ENCODE assay signal across 35 cellular contexts in genomic region chr21:21818898-21819297, GRCh38.
"Had no signal": no experiment of that assay in that cellular context is flagged by ENCODE, and none has a peak within 500 bp of the region (broad histone marks: within the 10 kb centered on the region; RNA-seq: fewer than 3 reads in every experiment).

No MANE protein-coding gene starts in this region.

- ATAC-seq: activated CD8-positive, alpha-beta T cell treated with anti-CD3 and anti-CD28 coated beads for 36 hours; activated T-cell treated with anti-CD3 and anti-CD28 coated beads, Interleukin-2, amount 50 U/mL, for 72 hours; activated T-helper 17 cell treated with anti-CD3 and anti-CD28 coated beads, Interleukin-2, amount 50 U/mL, for 72 hours; PC-3 had no signal

- H3K4me3 Mint-ChIP-seq: activated CD8-positive, alpha-beta T cell treated with anti-CD3 and anti-CD28 coated beads for 36 hours; activated naive CD8-positive, alpha-beta T cell treated with anti-CD3 and anti-CD28 coated beads for 36 hours; activated T-cell treated with anti-CD3 and anti-CD28 coated beads, Interleukin-2, amount 50 U/mL, for 72 hours; activated T-helper 17 cell treated with anti-CD3 and anti-CD28 coated beads, Interleukin-2, amount 50 U/mL, for 72 hours; central memory CD8-positive, alpha-beta T cell; T-helper 1 cell treated with Interleukin-12 subunit alpha and Interleukin-12 subunit beta and Interleukin-4 antibody, amounts not matched to agents 30 μg/mL and 1 μg/mL, for 36 hours; T-helper 2 cell treated with Interferon-gamma antibody and Interleukin-4, amounts not matched to agents 5 μg/mL and 100 μg/mL, for 36 hours had no signal

- H3K4me1 ChIP-seq: ascending aorta, colonic mucosa, Peyer's patch, SJSA1 had no signal

- H3K27ac Mint-ChIP-seq: activated CD8-positive, alpha-beta T cell treated with anti-CD3 and anti-CD28 coated beads for 36 hours; activated naive CD8-positive, alpha-beta T cell treated with anti-CD3 and anti-CD28 coated beads for 36 hours; activated T-cell treated with anti-CD3 and anti-CD28 coated beads, Interleukin-2, amount 50 U/mL, for 72 hours; activated T-helper 17 cell treated with anti-CD3 and anti-CD28 coated beads, Interleukin-2, amount 50 U/mL, for 72 hours; T-helper 1 cell treated with Interleukin-12 subunit alpha and Interleukin-12 subunit beta and Interleukin-4 antibody, amounts not matched to agents 30 μg/mL and 1 μg/mL, for 36 hours; T-helper 2 cell treated with Interferon-gamma antibody and Interleukin-4, amounts not matched to agents 5 μg/mL and 100 μg/mL, for 36 hours had no signal

- H3K27me3 ChIP-seq: ascending aorta, cardiac muscle cell, colonic mucosa, Peyer's patch, SJSA1 had no signal

- H3K9me3 ChIP-seq: ascending aorta, colonic mucosa, Peyer's patch, SJSA1 had no signal

- H3K27ac ChIP-seq: ascending aorta, cardiac muscle cell, colonic mucosa, Peyer's patch, SJSA1, VCaP had no signal

- H3K4me3 ChIP-seq: ascending aorta, cardiac muscle cell, colonic mucosa, Peyer's patch, SJSA1 had no signal

- H3K36me3 ChIP-seq: ascending aorta, cardiac muscle cell, colonic mucosa, Peyer's patch, SJSA1 had no signal

- H3K36me3 Mint-ChIP-seq: activated naive CD8-positive, alpha-beta T cell treated with anti-CD3 and anti-CD28 coated beads for 36 hours had no signal

- H3K4me1 Mint-ChIP-seq: activated naive CD8-positive, alpha-beta T cell treated with anti-CD3 and anti-CD28 coated beads for 36 hours; activated T-helper 17 cell treated with anti-CD3 and anti-CD28 coated beads, Interleukin-2, amount 50 U/mL, for 72 hours; central memory CD8-positive, alpha-beta T cell had no signal

- H3K27me3 Mint-ChIP-seq: activated CD8-positive, alpha-beta T cell treated with anti-CD3 and anti-CD28 coated beads for 36 hours; activated naive CD8-positive, alpha-beta T cell treated with anti-CD3 and anti-CD28 coated beads for 36 hours; activated T-helper 17 cell treated with anti-CD3 and anti-CD28 coated beads, Interleukin-2, amount 50 U/mL, for 72 hours; central memory CD8-positive, alpha-beta T cell had no signal

- DNase-seq: activated CD4-positive, alpha-beta T cell treated with anti-CD3 and anti-CD28 coated beads for 1 hour; activated CD4-positive, alpha-beta T cell treated with anti-CD3 and anti-CD28 coated beads for 48 hours; activated CD4-positive, CD25-positive, alpha-beta regulatory T cell; activated CD8-positive, alpha-beta T cell treated with anti-CD3 and anti-CD28 coated beads for 36 hours; activated effector memory CD4-positive, alpha-beta T cell treated with anti-CD3 and anti-CD28 coated beads, Interleukin-2, amount 50 U/mL, for 16 hours; activated naive CD4-positive, alpha-beta T cell; activated naive CD4-positive, alpha-beta T cell treated with anti-CD3 and anti-CD28 coated beads, Interleukin-2, amount 50 U/mL, for 16 hours; activated naive CD8-positive, alpha-beta T cell treated with anti-CD3 and anti-CD28 coated beads for 36 hours; activated T-cell treated with anti-CD3 and anti-CD28 coated beads, Interleukin-2, amount 50 U/mL, for 1 hour; activated T-cell treated with anti-CD3 and anti-CD28 coated beads, Interleukin-2, amount 50 U/mL, for 72 hours; amniotic stem cell; colonic mucosa; Karpas-422; NCI-H1048; NCI-H1105 treated with DMSO at 0.1 percent for 48 hours; NCI-H1436; NCI-H1694; NCI-H1930; NCI-H2081 treated with DMSO at 0.1 percent for 48 hours; NCI-H226; NCI-H446 treated with DMSO at 0.1 percent for 48 hours; NCI-H526; NK-92 treated with Interleukin-12 subunit alpha and Interleukin-12 subunit beta, amount 100 ng/mL, for 24 hours; PC-3; Peyer's patch; RPMI8226; SHP77 treated with DMSO at 0.1 percent for 48 hours had no signal
